In genomic region chr7:17408245-17408903, GRCh38 we compare ENCODE assay signal across 10 cellular contexts.
DNase-seq lines count a peak whose midpoint lies in the region; ATAC-seq, FAIRE-seq and TF ChIP-seq lines count a peak whose summit lies in the region.
"Had no signal": no experiment of that assay in that cellular context is flagged by ENCODE, and none has a peak within 500 bp of the region (broad histone marks: within the 10 kb centered on the region; RNA-seq: fewer than 3 reads in every experiment).

No MANE protein-coding gene starts in this region.

- H3K4me3 Mint-ChIP-seq in naive thymus-derived CD8-positive, alpha-beta T cell, result no peak overlapping the region

- H3K4me3 ChIP-seq in HCT116 (replicated peaks in 1 of 2; ENCODE audit: low read depth in 1 of 2, low read length in 2 of 2), result no peak overlapping the region
- H3K4me3 ChIP-seq in small intestine (ENCODE audit: low read depth in 1 of 2, low read length in 2 of 2), result no peak overlapping the region
- no peak overlapping the region for H3K4me3 ChIP-seq in MM.1S (ENCODE audit: low read length)
- H3K4me3 ChIP-seq: cardiac muscle cell had no signal

- H3K9me3 ChIP-seq in HCT116 (ENCODE audit: control insufficient read depth in 1 of 2, insufficient read depth in 1 of 2, low read depth in 1 of 2, low read length in 2 of 2) (no peaks in the 10 kb centered on the region), small intestine (ENCODE audit: control insufficient read depth, low read depth) (no peaks in the 10 kb centered on the region), MM.1S (replicated peaks; ENCODE audit: insufficient read depth, low read length) (no peaks in the 10 kb centered on the region)

- no peaks in the 10 kb centered on the region for H3K9me3 Mint-ChIP-seq in naive thymus-derived CD8-positive, alpha-beta T cell

- peak; percentile 96 for FAIRE-seq in small intestine (lab: Jason Lieb, UNC)

- BruUV-seq in HCT116 (replicated peaks; lab: Mats Ljungman, UMichigan), result no TSS peak

- peak; percentile 24; the same call in 1 of the 2 replicates for TF ChIP-seq RAD21 in HCT116 (IDR thresholded peaks at IDR 0.05; ENCODE audit: low read depth)

- H3K27me3 Mint-ChIP-seq in naive thymus-derived CD8-positive, alpha-beta T cell, result peaks cover 3 to 33% (median 9%) of the 10 kb centered on the region in 5 donors

- ATAC-seq in HCT116 (peak; percentile 95), SK-N-SH treated with all-trans-retinoic acid at 6 μM for 48 hours (peak; percentile 54; the same call in 1 of the 3 replicates), foreskin keratinocyte (peak; percentile 58), GM18520 (IDR thresholded peaks at IDR 0.05; ENCODE audit: unreplicated experiment) (no peak)
- ATAC-seq in naive thymus-derived CD8-positive, alpha-beta T cell, result no peak

- no peak for TF ChIP-seq POLR2A in HCT116 (IDR thresholded peaks at IDR 0.05; ENCODE audit: borderline replicate concordance, extremely low read depth, insufficient read depth, insufficient read length)

- intact Hi-C loops in HCT116 (cut with micrococcal nuclease), result no loop called here

- H3K9me2 ChIP-seq in HCT116 (ENCODE audit: insufficient read depth) (no peaks in the 10 kb centered on the region), MM.1S (replicated peaks; ENCODE audit: insufficient read depth, low read length) (no peaks in the 10 kb centered on the region)

- CTCF ChIA-PET in HCT116 (lab: Charles Lee), result interaction anchor here (1.1 kb wide), 1 partner anchor 107 kb away, joined by 4 read pairs; no protein-coding TSS in a partner anchor

- H2AFZ ChIP-seq in HCT116 (ENCODE audit: low read depth, low read length, poor library complexity, severe bottlenecking) (peak overlapping the region; percentile 97), MM.1S (ENCODE audit: low read length) (no peak overlapping the region)

- H3F3A ChIP-seq in MM.1S (ENCODE audit: insufficient read depth, low read length), result peaks cover 6% of the 10 kb centered on the region; the same call in 1 of the 2 replicates

- H3K79me2 ChIP-seq in HCT116 (ENCODE audit: insufficient read depth, low read length), result no peaks in the 10 kb centered on the region
- H3K79me2 ChIP-seq in MM.1S (ENCODE audit: low read length), result no peaks in the 10 kb centered on the region

- H4K20me1 ChIP-seq in HCT116 (ENCODE audit: insufficient read depth), result no peaks in the 10 kb centered on the region
- H4K20me1 ChIP-seq in MM.1S (ENCODE audit: insufficient read depth, low read length), result no peaks in the 10 kb centered on the region

- RAD21 ChIA-PET in HCT116 (lab: Charles Lee; ENCODE audit: low non-redundant PET in 1 of 2, low total read pairs in 2 of 2, uncharacterized antibody in 2 of 2, unreplicated experiment in 2 of 2), result no interaction called here

- no peaks in the 10 kb centered on the region for H3K36me3 Mint-ChIP-seq in naive thymus-derived CD8-positive, alpha-beta T cell

- H3K27ac ChIP-seq in HCT116 (ENCODE audit: low read depth, low read length) (no peak overlapping the region), foreskin keratinocyte (no peak overlapping the region), small intestine (ENCODE audit: low read depth in 1 of 2, low read length in 1 of 2) (peak overlapping the region; percentile 55 to 87), MM.1S (ENCODE audit: low read length) (no peak overlapping the region)
- H3K27ac ChIP-seq: cardiac muscle cell had no signal

- H3K4me1 ChIP-seq in HCT116 (ENCODE audit: control insufficient read depth in 1 of 2, insufficient read depth in 2 of 2, low read length in 2 of 2) (peaks cover 8 to 37% of the 10 kb centered on the region in 2 experiments), foreskin keratinocyte (peaks cover 5% of the 10 kb centered on the region), small intestine (ENCODE audit: control insufficient read depth in 2 of 2, insufficient read depth in 1 of 2, low read depth in 1 of 2, low read length in 1 of 2) (peaks cover 0 to 4% of the 10 kb centered on the region in 2 donors), MM.1S (ENCODE audit: low read length) (peaks cover 21% of the 10 kb centered on the region)

- POLR2A ChIA-PET in HCT116 (lab: Charles Lee), result no interaction called here
- POLR2A ChIA-PET in naive thymus-derived CD8-positive, alpha-beta T cell (lab: Charles Lee), result no interaction called here

- H3K27me3 ChIP-seq in HCT116 (ENCODE audit: insufficient read depth, low read length), result no peaks in the 10 kb centered on the region
- H3K27me3 ChIP-seq in foreskin keratinocyte, result no peaks in the 10 kb centered on the region
- no peaks in the 10 kb centered on the region for H3K27me3 ChIP-seq in small intestine (ENCODE audit: control insufficient read depth in 2 of 2, insufficient read depth in 2 of 2, low read length in 2 of 2)
- H3K27me3 ChIP-seq in MM.1S (replicated peaks; ENCODE audit: insufficient read depth, low read length), result no peaks in the 10 kb centered on the region
- H3K27me3 ChIP-seq: cardiac muscle cell had no signal

- H3K9ac ChIP-seq in HCT116 (ENCODE audit: low read length) (no peak overlapping the region), MM.1S (ENCODE audit: low read length) (no peak overlapping the region)

- H3K4me1 Mint-ChIP-seq in naive thymus-derived CD8-positive, alpha-beta T cell, result peaks cover 0 to 5% (median 0%) of the 10 kb centered on the region in 4 donors

- H3K36me3 ChIP-seq in HCT116 (ENCODE audit: control insufficient read depth in 1 of 2, insufficient read depth in 2 of 2, low read length in 2 of 2), result no peaks in the 10 kb centered on the region
- no peaks in the 10 kb centered on the region for H3K36me3 ChIP-seq in small intestine (ENCODE audit: control insufficient read depth in 2 of 2, insufficient read depth in 2 of 2, low read length in 2 of 2)
- no peaks in the 10 kb centered on the region for H3K36me3 ChIP-seq in MM.1S (replicated peaks; ENCODE audit: insufficient read depth, low read length)
- H3K36me3 ChIP-seq: cardiac muscle cell had no signal

- H3K27ac Mint-ChIP-seq in naive thymus-derived CD8-positive, alpha-beta T cell, result no peak overlapping the region

- WGBS in small intestine, 3 donors, result 11 to 40% (median 21%) methylated on average over 5 of the region's 5 CpGs

- DNase-seq in HCT116 (ENCODE audit: low read depth, low spot score) (peak; percentile 74), foreskin keratinocyte (peak; percentile 61 to 70), small intestine (peak; percentile 92), MM.1S (no peak), amygdala (lab: John Stamatoyannopoulos, UW) (no peak)
- DNase-seq in naive thymus-derived CD8-positive, alpha-beta T cell, result no peak
- DNase-seq: NCI-H82 had no signal

- no peak for TF ChIP-seq CTCF in HCT116 (IDR thresholded peaks at IDR 0.05 in 2 of 3, conservative IDR thresholded peaks at IDR 0.05 in 1 of 3; ENCODE audit: borderline replicate concordance in 1 of 3, insufficient read depth in 1 of 3, low read depth in 2 of 3, low read length in 2 of 3)
- no peak for TF ChIP-seq CTCF in foreskin keratinocyte (conservative IDR thresholded peaks at IDR 0.05)
- no peak for TF ChIP-seq CTCF in MM.1S (IDR thresholded peaks at IDR 0.05; ENCODE audit: low read length)

- peak overlapping the region; percentile 52 for H3K4me2 ChIP-seq in HCT116 (ENCODE audit: low read length)
- no peak overlapping the region for H3K4me2 ChIP-seq in MM.1S (ENCODE audit: low read depth, low read length)

TF ChIP-seq in HCT116, 20 proteins besides CTCF, POLR2A, EP300 and RAD21 (continues in another document):
- TF ChIP-seq ELF1 (IDR thresholded peaks at IDR 0.05; ENCODE audit: borderline replicate concordance, low read depth), result no peak
- peak; percentile 54; the same call in 1 of the 2 replicates for TF ChIP-seq SIN3A (IDR thresholded peaks at IDR 0.05; ENCODE audit: low read depth)
- 0 out of 2 replicates have a peak, but pooled peaks have one; percentile 25 for TF ChIP-seq POLR2AphosphoS5 (IDR thresholded peaks at IDR 0.05; ENCODE audit: low read depth, low read length)
- peak; percentile 56; the same call in 1 of the 2 replicates for TF ChIP-seq SRF (IDR thresholded peaks at IDR 0.05; ENCODE audit: low read depth)
- TF ChIP-seq MAX (IDR thresholded peaks at IDR 0.05), result peak; percentile 59
- TF ChIP-seq EGR1 (IDR thresholded peaks at IDR 0.05; ENCODE audit: low read depth), result no peak; the same call in 1 of the 2 replicates
- peak; percentile 89 for TF ChIP-seq CBX3 (IDR thresholded peaks at IDR 0.05; ENCODE audit: low read depth)
- peak; percentile 99 for TF ChIP-seq CEBPB (IDR thresholded peaks at IDR 0.05; ENCODE audit: low read depth)
- no peak for TF ChIP-seq ZNF274 (IDR thresholded peaks at IDR 0.05; ENCODE audit: low read depth, low read length)
- TF ChIP-seq JUND (IDR thresholded peaks at IDR 0.05), result peak; percentile 88

TF ChIP-seq in SK-N-SH treated with all-trans-retinoic acid at 6 μM for 48 hours, 23 proteins besides CTCF, POLR2A, EP300 and RAD21 (continues in another document):
- TF ChIP-seq POU6F1 (CRISPR knock-in tag; IDR thresholded peaks at IDR 0.05; ENCODE audit: borderline replicate concordance, low read depth) (no peak), RARB (CRISPR knock-in tag; IDR thresholded peaks at IDR 0.05) (no peak), ISL1 (CRISPR knock-in tag; IDR thresholded peaks at IDR 0.05) (no peak), GLIS3 (CRISPR knock-in tag; IDR thresholded peaks at IDR 0.05) (no peak), ZFP3 (CRISPR knock-in tag; IDR thresholded peaks at IDR 0.05) (no peak)

Comparison
In these comparisons a context has a peak if more than half of its experiments do, and no peak if none do; other contexts are left out.
1. ATAC-seq: peak in HCT116 (single experiment), SK-N-SH treated with all-trans-retinoic acid at 6 μM for 48 hours (single experiment) and foreskin keratinocyte (single experiment); none in naive thymus-derived CD8-positive, alpha-beta T cell (0 of 2) and GM18520 (single experiment).
2. DNase-seq: peak in HCT116 (single experiment), foreskin keratinocyte (2 of 2) and small intestine (single experiment); none in naive thymus-derived CD8-positive, alpha-beta T cell (0 of 10), MM.1S (single experiment) and amygdala (0 of 56).
3. H3K27ac ChIP-seq: peak in small intestine (2 of 2); none in HCT116 (single experiment), foreskin keratinocyte (single experiment) and MM.1S (single experiment).